In genomic region chr14:61476105-61476736, GRCh38 we compare ENCODE assay signal across 8 cellular contexts.
DNase-seq lines count a peak whose midpoint lies in the region; ATAC-seq and TF ChIP-seq lines count a peak whose summit lies in the region.

No MANE protein-coding gene starts in this region.

- H3K27me3 ChIP-seq in DND-41 (ENCODE audit: insufficient read depth, low read length, poor library complexity) (no peaks in the 10 kb centered on the region), dorsolateral prefrontal cortex (no peaks in the 10 kb centered on the region)

- H3K9ac ChIP-seq in DND-41 (ENCODE audit: low read depth, low read length), result peak overlapping the region; percentile 54

- peak overlapping the region; percentile 47 for H3K4me2 ChIP-seq in DND-41 (ENCODE audit: insufficient read depth, low read length)

- peaks cover 43% of the 10 kb centered on the region for H3K36me3 ChIP-seq in DND-41 (ENCODE audit: insufficient read depth, low read length)

- peaks cover 39% of the 10 kb centered on the region for H3K79me2 ChIP-seq in DND-41 (ENCODE audit: insufficient read depth, low read length)

- no peaks in the 10 kb centered on the region for H4K20me1 ChIP-seq in DND-41 (ENCODE audit: insufficient read depth, low read length)

- POLR2A ChIA-PET in HEK293T (lab: Yijun Ruan, JAX), result interaction anchor here (0.7 kb wide), 1 partner anchor 219 kb away, joined by 3 read pairs; the partner anchor contains the start of gene HIF1A

- ATAC-seq in DND-41 (ENCODE audit: insufficient read depth, low read depth), result peak; percentile 3; the same call in 2 of the 3 replicates

- no peak for TF ChIP-seq CTCF in DND-41 (IDR thresholded peaks at IDR 0.05; ENCODE audit: borderline replicate concordance, extremely low read depth, low read length, poor library complexity, severe bottlenecking)
- no peak for TF ChIP-seq CTCF in dorsolateral prefrontal cortex (IDR thresholded peaks at IDR 0.05 in 54 of 56, conservative IDR thresholded peaks at IDR 0.05 in 2 of 56; ENCODE audit: low read depth in 1 of 56, partially characterized antibody in 56 of 56)

- CTCF ChIA-PET in HEK293T (lab: Yijun Ruan, JAX), result interaction anchor here (1.3 to 1.5 kb wide), 2 partner anchors 254 to 361 kb away, joined by 3 to 6 read pairs; no protein-coding TSS in a partner anchor

- intact Hi-C loops in dorsolateral prefrontal cortex (cut with DNase I), result no loop called here

- H3K27ac ChIP-seq in DND-41 (ENCODE audit: low read length) (peak overlapping the region; percentile 92), dorsolateral prefrontal cortex (peak overlapping the region in 58 of 59 donors; percentile 40 to 94 (median 82))

- H3K9me3 ChIP-seq in DND-41 (ENCODE audit: insufficient read depth, low read length, severe bottlenecking), result no peaks in the 10 kb centered on the region

- DNase-seq in DND-41, result no peak
- peak; percentile 82 for DNase-seq in KG1 (lab: John Stamatoyannopoulos, UW)
- DNase-seq in dorsolateral prefrontal cortex, result no peak
- peak; percentile 50 for DNase-seq in retina
- no peak for DNase-seq in AML-193 (lab: John Stamatoyannopoulos, UW)
- no peak for DNase-seq in NCI-H2029 (lab: John Stamatoyannopoulos, UW)
- no peak for DNase-seq in HEK293T (ENCODE audit: extremely low spot score)
- DNase-seq in GM03348 (ENCODE audit: low spot score), result no peak

- peak overlapping the region; percentile 45; the same call in 1 of the 2 replicates for H2AFZ ChIP-seq in DND-41 (ENCODE audit: low read depth, low read length)

- peaks cover 67% of the 10 kb centered on the region for H3K4me1 ChIP-seq in DND-41 (ENCODE audit: insufficient read depth, low read length)

- H3K4me3 ChIP-seq in DND-41 (ENCODE audit: low read depth in 1 of 2, low read length in 2 of 2), result peak overlapping the region in 1 of 2 experiments; percentile 7; a peak in 1 of 4 replicates
- H3K4me3 ChIP-seq in dorsolateral prefrontal cortex, result no peak overlapping the region

TF ChIP-seq in HEK293T, 16 proteins besides CTCF, POLR2A, EP300 and RAD21:
- no peak for TF ChIP-seq L3MBTL2 (conservative IDR thresholded peaks at IDR 0.05)
- no peak for TF ChIP-seq ZNF384 (IDR thresholded peaks at IDR 0.05)
- no peak for TF ChIP-seq NFRKB (IDR thresholded peaks at IDR 0.05)
- no peak for TF ChIP-seq HDGF (IDR thresholded peaks at IDR 0.05; ENCODE audit: borderline replicate concordance)
- TF ChIP-seq ARNT (IDR thresholded peaks at IDR 0.05), result no peak
- TF ChIP-seq CTBP1 (IDR thresholded peaks at IDR 0.05; ENCODE audit: borderline replicate concordance), result no peak
- TF ChIP-seq TARDBP (IDR thresholded peaks at IDR 0.05), result no peak

Comparison
In these comparisons a context has a peak if more than half of its experiments do, and no peak if none do; other contexts are left out.
1. DNase-seq: peak in KG1 (single experiment) and retina (single experiment); none in DND-41 (single experiment), dorsolateral prefrontal cortex (0 of 10), AML-193 (0 of 2), NCI-H2029 (single experiment), HEK293T (single experiment) and GM03348 (single experiment).